ENCODE assay signal across 25 cellular contexts in the genomic region with DNA sequence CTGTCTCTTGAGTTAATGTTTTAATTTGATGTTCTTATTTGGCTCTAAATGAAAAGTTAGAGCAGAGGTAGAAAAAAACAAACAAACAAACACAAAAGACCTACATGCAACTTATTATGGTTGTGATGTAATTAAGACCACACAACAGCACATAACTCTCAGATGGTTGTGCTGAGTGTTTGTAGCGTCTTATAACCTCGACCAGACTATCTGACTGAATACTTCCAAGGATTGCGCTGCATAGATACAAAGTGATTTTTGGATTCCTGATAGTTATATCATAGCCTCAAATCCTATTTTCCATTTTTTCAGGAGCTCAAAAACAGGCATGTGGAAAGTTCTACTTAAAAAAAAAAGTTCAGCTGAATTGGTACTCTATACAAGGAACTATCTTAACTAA.
"Had no signal": no experiment of that assay in that cellular context is flagged by ENCODE, and none has a peak within 500 bp of the region (broad histone marks: within the 10 kb centered on the region; RNA-seq: fewer than 3 reads in every experiment).

No MANE protein-coding gene starts in this region.

- H3K4me1 Mint-ChIP-seq: natural killer cell; stimulated activated memory B cell treated with anti-CD40 and anti-IgM and Interleukin-4, amounts not matched to agents 10 μg/mL and 1 μg/mL and 100 μg/mL, for 72 hours had no signal

- H3K4me1 ChIP-seq: left lung, prostate gland, right atrium auricular region, spleen, tibial nerve, upper lobe of left lung had no signal

- DNase-seq: caudate nucleus; dermis blood vessel endothelial cell; effector memory CD4-positive, alpha-beta T cell; erythroblast; esophagus squamous epithelium; foreskin keratinocyte; heart left ventricle; left cardiac atrium; left lung; mesendoderm; natural killer cell; nucleus accumbens; spleen; stimulated activated CD4-positive, alpha-beta T cell treated with anti-CD3 and anti-CD28 coated beads, Interleukin-4, amount 100 ng/mL, for 4 hours; stimulated activated naive CD8-positive, alpha-beta T cell treated with anti-CD3 and anti-CD28 coated beads, Interleukin-15, Interleukin-2, amounts not matched to agents 100 U/mL and 50 U/mL, for 24 hours; upper lobe of left lung had no signal

- H2AFZ ChIP-seq: hepatocyte had no signal

- H3K4me2 ChIP-seq: hepatocyte had no signal

- H3K36me3 Mint-ChIP-seq: natural killer cell had no signal

- H3K4me3 Mint-ChIP-seq: natural killer cell; stimulated activated memory B cell treated with anti-CD40 and anti-IgM and Interleukin-4, amounts not matched to agents 10 μg/mL and 1 μg/mL and 100 μg/mL, for 72 hours had no signal

- H3K79me2 ChIP-seq: hepatocyte had no signal

- H3K36me3 ChIP-seq: esophagus squamous epithelium, gastroesophageal sphincter, heart left ventricle, left lung, prostate gland, right atrium auricular region, spleen, thoracic aorta, tibial nerve, upper lobe of left lung had no signal

- ATAC-seq: foreskin keratinocyte; gastroesophageal sphincter; heart left ventricle; left cardiac atrium; left lung; natural killer cell; sciatic nerve; stimulated activated memory B cell treated with anti-CD40 and anti-IgM and Interleukin-4, amounts not matched to agents 10 μg/mL and 1 μg/mL and 100 μg/mL, for 72 hours; stimulated activated naive CD8-positive, alpha-beta T cell treated with anti-CD3 and anti-CD28 coated beads, Interleukin-15, Interleukin-2, amounts not matched to agents 100 U/mL and 50 U/mL, for 24 hours had no signal

- H3K27me3 ChIP-seq: esophagus squamous epithelium, foreskin keratinocyte, gastroesophageal sphincter, heart left ventricle, hepatocyte, left lung, right atrium auricular region, spleen, tibial nerve, upper lobe of left lung had no signal

- H3K9me3 ChIP-seq: esophagus squamous epithelium, prostate gland, thoracic aorta had no signal

- H3K27ac ChIP-seq: coronary artery, esophagus squamous epithelium, foreskin keratinocyte, heart left ventricle, prostate gland, right atrium auricular region, spleen, thoracic aorta, tibial nerve, upper lobe of left lung had no signal

- H3K27ac Mint-ChIP-seq: natural killer cell; stimulated activated memory B cell treated with anti-CD40 and anti-IgM and Interleukin-4, amounts not matched to agents 10 μg/mL and 1 μg/mL and 100 μg/mL, for 72 hours had no signal

- H3K4me3 ChIP-seq: coronary artery, esophagus squamous epithelium, gastroesophageal sphincter, heart left ventricle, hepatocyte, left lung, prostate gland, right atrium auricular region, spleen, thoracic aorta, tibial nerve, upper lobe of left lung had no signal
